Comparison of ENCODE assay signal across 20 cellular contexts in genomic region chr1:41281367-41281766, GRCh38.
"Had no signal": no experiment of that assay in that cellular context is flagged by ENCODE, and none has a peak within 500 bp of the region (broad histone marks: within the 10 kb centered on the region; RNA-seq: fewer than 3 reads in every experiment).

No MANE protein-coding gene starts in this region.

- ATAC-seq: heart right ventricle; naive thymus-derived CD4-positive, alpha-beta T cell; right lobe of liver; stimulated activated naive B cell treated with anti-CD40 and anti-IgM and Interleukin-4, amounts not matched to agents 10 μg/mL and 1 μg/mL and 100 μg/mL, for 72 hours had no signal

- H3K27me3 ChIP-seq: colonic mucosa, neural progenitor cell, right lobe of liver, vagina had no signal

- H3K9me3 ChIP-seq: colonic mucosa, esophagus squamous epithelium, heart right ventricle, right lobe of liver, vagina had no signal

- H3K4me3 ChIP-seq: colonic mucosa, esophagus squamous epithelium, heart right ventricle, neural progenitor cell, right lobe of liver, vagina had no signal

- DNase-seq: colonic mucosa; effector CD8-positive, alpha-beta T cell; endodermal cell; esophagus squamous epithelium; foreskin melanocyte; glutamatergic neuron; heart right ventricle; hippocampal formation; kidney glomerular epithelial cell; mesenchymal stem cell; naive thymus-derived CD4-positive, alpha-beta T cell; posterior cingulate gyrus; right lobe of liver; small intestine; stimulated activated CD4-positive, alpha-beta T cell treated with anti-CD3 and anti-CD28 coated beads, Interleukin-15, amount 100 ng/mL, for 24 hours; stimulated activated CD4-positive, alpha-beta T cell treated with anti-CD3 and anti-CD28 coated beads, Interleukin-2, amount 100 ng/mL, for 48 hours; stimulated activated naive B cell treated with anti-CD40 and anti-IgM and Interleukin-4, amounts not matched to agents 10 μg/mL and 1 μg/mL and 100 μg/mL, for 72 hours; trophoblast cell had no signal

- H3K36me3 ChIP-seq: colonic mucosa, esophagus squamous epithelium, heart right ventricle, neural progenitor cell, right lobe of liver, vagina had no signal

- H3K4me1 ChIP-seq: colonic mucosa, right lobe of liver, vagina had no signal

- H3K27ac ChIP-seq: colonic mucosa, esophagus squamous epithelium, heart right ventricle, neural progenitor cell, right lobe of liver, vagina had no signal
